ENCODE assay signal across 8 cellular contexts in the genomic region with DNA sequence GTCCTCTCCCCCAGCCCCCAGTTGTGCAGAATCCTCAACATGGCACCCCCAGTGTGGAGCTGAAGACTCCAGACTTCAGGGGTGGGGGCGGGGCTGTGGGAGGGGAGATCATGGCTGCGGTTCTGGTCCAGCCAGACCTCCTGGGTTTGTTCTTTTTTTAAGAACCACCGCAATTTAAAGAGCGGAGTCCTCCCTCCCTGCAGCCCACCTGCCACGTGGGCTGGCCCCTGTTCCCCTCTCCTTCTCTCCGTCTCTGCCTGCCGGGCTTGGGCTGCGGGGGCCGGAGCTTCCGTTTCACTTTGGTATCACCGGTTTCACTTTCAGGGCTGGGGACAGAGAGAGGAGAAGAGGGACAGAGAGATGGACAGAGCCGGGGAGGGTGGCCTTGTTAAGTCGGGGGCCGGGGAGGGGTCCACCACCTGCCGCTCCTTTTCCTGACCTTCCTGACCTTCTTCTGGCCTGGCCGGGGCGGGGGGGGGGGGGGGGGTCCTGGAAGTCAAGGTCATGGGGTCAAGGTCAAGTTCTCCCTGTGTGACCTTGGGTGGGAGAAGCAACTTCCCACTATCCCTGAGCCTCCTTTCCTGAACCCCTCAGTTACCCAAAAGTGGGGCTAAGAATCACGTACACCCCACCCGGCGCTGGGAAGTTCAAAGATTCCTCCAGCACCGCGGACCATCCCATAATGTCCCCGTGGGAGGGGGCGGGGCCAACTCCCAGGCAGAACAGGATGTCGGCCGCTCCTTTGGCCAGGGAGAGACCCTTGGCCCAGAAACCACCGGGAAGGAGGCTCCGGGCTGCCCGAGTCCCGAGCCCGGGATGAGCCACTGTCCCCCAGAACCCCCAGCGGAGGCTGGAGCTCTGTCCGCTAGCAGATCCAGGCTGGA. TPM values are rescaled to one million over a fixed set of nuclear protein-coding genes. Genes with fewer than 3 reads are reported as not detected.
DNase-seq lines count a peak whose midpoint lies in the region; ATAC-seq and TF ChIP-seq lines count a peak whose summit lies in the region.

No MANE protein-coding gene starts in this region.

- no peak overlapping the region for H3K27ac ChIP-seq in RWPE2 (ENCODE audit: poor library complexity, severe bottlenecking)
- H3K27ac ChIP-seq in tibial artery: peak overlapping the region; percentile 64 to 66

- intact Hi-C loops in tibial artery (cut with DNase I; ENCODE audit: low total_unique reads): loop anchor here (5.0 kb wide), 1 partner anchor 566 kb away; no protein-coding TSS in a partner anchor

- H3K4me1 Mint-ChIP-seq in mesothelial cell of epicardium (peaks cover 6% of the 10 kb centered on the region), type B pancreatic cell (ENCODE audit: unreplicated experiment) (peaks cover 5% of the 10 kb centered on the region)

- H3K27ac Mint-ChIP-seq in mesothelial cell of epicardium (no peak overlapping the region), type B pancreatic cell (no peak overlapping the region)

- TF ChIP-seq POLR2A in GM19099 (IDR thresholded peaks at IDR 0.05; ENCODE audit: extremely low read depth, insufficient read length, low read depth): peak; percentile 64

- ATAC-seq in RWPE2 (ENCODE audit: low read depth) (no peak), HG03108 (IDR thresholded peaks at IDR 0.05; ENCODE audit: unreplicated experiment) (no peak)

- no peaks in the 10 kb centered on the region for H3K9me3 Mint-ChIP-seq in mesothelial cell of epicardium
- no peaks in the 10 kb centered on the region for H3K9me3 Mint-ChIP-seq in type B pancreatic cell

- H3K27me3 ChIP-seq in RWPE2 (ENCODE audit: insufficient read depth, poor library complexity, severe bottlenecking) (no peaks in the 10 kb centered on the region), tibial artery (peaks cover 0 to 10% of the 10 kb centered on the region in 2 donors)

- TF ChIP-seq CTCF in RWPE2 (IDR thresholded peaks at IDR 0.05; ENCODE audit: poor library complexity, severe bottlenecking) (no peak), cardiac fibroblast (IDR thresholded peaks at IDR 0.05; ENCODE audit: low read depth, low read length) (no peak), mesothelial cell of epicardium (IDR thresholded peaks at IDR 0.05; ENCODE audit: unreplicated experiment) (no peak), tibial artery (IDR thresholded peaks at IDR 0.05) (no peak), type B pancreatic cell (conservative IDR thresholded peaks at IDR 0.05) (no peak)

- H3K4me1 ChIP-seq in RWPE2 (ENCODE audit: insufficient read depth, poor library complexity, severe bottlenecking) (no peaks in the 10 kb centered on the region), tibial artery (peaks cover 0 to 11% (median 8%) of the 10 kb centered on the region in 4 donors)

- no peaks in the 10 kb centered on the region for H3K27me3 Mint-ChIP-seq in mesothelial cell of epicardium (ENCODE audit: low read depth)
- H3K27me3 Mint-ChIP-seq in type B pancreatic cell: no peaks in the 10 kb centered on the region

- H3K36me3 ChIP-seq in RWPE2 (ENCODE audit: low read depth) (no peaks in the 10 kb centered on the region), tibial artery (no peaks in the 10 kb centered on the region)

- no peaks in the 10 kb centered on the region for H3K36me3 Mint-ChIP-seq in mesothelial cell of epicardium
- H3K36me3 Mint-ChIP-seq in type B pancreatic cell: no peaks in the 10 kb centered on the region

- H3K4me3 ChIP-seq in RWPE2 (ENCODE audit: severe bottlenecking) (peak overlapping the region; percentile 20), cardiac fibroblast (replicated peaks in 1 of 2; ENCODE audit: low read depth in 2 of 2, low read length in 2 of 2) (peak overlapping the region; percentile 49 to 51), tibial artery (peak overlapping the region; percentile 57 to 74)

- H3K4me3 Mint-ChIP-seq in mesothelial cell of epicardium (peak overlapping the region; percentile 53), type B pancreatic cell (no peak overlapping the region)

- H3K9me3 ChIP-seq in RWPE2 (ENCODE audit: severe bottlenecking) (no peaks in the 10 kb centered on the region), tibial artery (no peaks in the 10 kb centered on the region)

- DNase-seq in RWPE2 (ENCODE audit: low spot score): peak; percentile 36
- peak; percentile 33 to 54 for DNase-seq in cardiac fibroblast (ENCODE audit: low read depth in 2 of 2)
- no peak for DNase-seq in mesothelial cell of epicardium (ENCODE audit: low spot score in 2 of 2, unreplicated experiment in 2 of 2)
- DNase-seq in tibial artery: peak in 1 of 2 donors; percentile 72
- DNase-seq in type B pancreatic cell (ENCODE audit: extremely low spot score, unreplicated experiment): no peak
- no peak for DNase-seq in midbrain (lab: John Stamatoyannopoulos, UW)

RNA-seq across cellular contexts. Expression of gene ZBTB7A, which starts 11.3 kb away (rescaled TPM):
- total RNA-seq in mesothelial cell of epicardium: 27.3 to 27.9 TPM (median 27.7 TPM) in 3 replicates
- total RNA-seq in type B pancreatic cell (ENCODE audit: low replicate concordance): 21.0 and 31.0 TPM in 2 replicates

RNA-seq across cellular contexts. Expression of gene MAP2K2, which starts 45.9 kb away (rescaled TPM):
- total RNA-seq in mesothelial cell of epicardium (147 to 161 TPM (median 152 TPM) in 3 replicates), type B pancreatic cell (ENCODE audit: low replicate concordance) (144 TPM in 2 replicates)

Comparison
In these comparisons a context has a peak if more than half of its experiments do, and no peak if none do; other contexts are left out.
1. DNase-seq: peak in RWPE2 (single experiment) and cardiac fibroblast (2 of 2); none in mesothelial cell of epicardium (0 of 2), type B pancreatic cell (single experiment) and midbrain (single experiment).
2. Peak in every context shown above with its lines, with median percentiles within 50 percentile points of each other: H3K4me3 ChIP-seq.